ENCODE assay signal across 25 cellular contexts in the genomic region with DNA sequence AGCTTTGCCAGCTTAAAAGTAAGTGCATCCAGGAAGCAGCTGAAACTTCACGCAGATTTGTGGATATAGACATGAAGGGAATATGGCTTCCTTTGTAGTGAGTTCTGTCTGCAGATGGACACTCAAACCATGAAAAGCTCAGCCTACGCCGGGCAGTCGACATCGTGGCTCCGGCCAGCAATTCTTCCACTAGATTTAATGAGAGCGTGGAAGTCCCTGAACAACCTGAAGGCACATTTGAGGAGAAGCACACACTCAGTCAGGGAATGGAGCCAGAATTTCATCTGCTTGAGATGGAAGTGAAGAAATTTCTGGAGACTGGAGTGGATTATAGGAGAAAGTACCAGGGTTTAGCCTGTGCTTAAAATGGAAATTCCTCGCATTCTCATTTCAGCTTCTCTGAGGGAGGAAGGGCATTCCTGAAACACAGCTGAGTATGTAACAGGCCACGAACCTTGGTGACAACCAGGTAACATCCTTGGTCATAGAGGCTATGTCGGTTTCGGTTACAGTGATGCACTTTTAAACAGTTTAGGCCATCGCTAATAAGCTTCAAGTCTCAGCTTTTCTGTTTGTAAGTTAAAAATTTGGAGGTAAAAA.
DNase-seq lines count a peak whose midpoint lies in the region; TF ChIP-seq lines count a peak whose summit lies in the region.
"Had no signal": no experiment of that assay in that cellular context is flagged by ENCODE, and none has a peak within 500 bp of the region (broad histone marks: within the 10 kb centered on the region; RNA-seq: fewer than 3 reads in every experiment).

No MANE protein-coding gene starts in this region.

- peaks cover 22% of the 10 kb centered on the region for H3K4me1 Mint-ChIP-seq in nephron progenitor cell
- H3K4me1 Mint-ChIP-seq in T-helper 2 cell treated with Interferon-gamma antibody and Interleukin-4, amounts not matched to agents 5 μg/mL and 100 μg/mL, for 36 hours (ENCODE audit: low read depth): peaks cover 3% of the 10 kb centered on the region

- in situ Hi-C loops in G401 (cut with HindIII; ENCODE audit: low sequenced_read_pairs): no loop called here

- H3K36me3 Mint-ChIP-seq in nephron progenitor cell (ENCODE audit: low read depth): no peaks in the 10 kb centered on the region
- no peaks in the 10 kb centered on the region for H3K36me3 Mint-ChIP-seq in T-helper 2 cell treated with Interferon-gamma antibody and Interleukin-4, amounts not matched to agents 5 μg/mL and 100 μg/mL, for 36 hours (ENCODE audit: low read depth)
- H3K36me3 Mint-ChIP-seq: CD4-positive, CD25-positive, alpha-beta regulatory T cell had no signal

- DNase-seq in G401 (ENCODE audit: low spot score) (peak; percentile 79), cerebellar cortex (ENCODE audit: low spot score) (peak; percentile 75), medulla oblongata (ENCODE audit: extremely low spot score) (peak; percentile 65), nephron progenitor cell (no peak)
- no peak for DNase-seq in T-helper 2 cell treated with Interferon-gamma antibody and Interleukin-4, amounts not matched to agents 5 μg/mL and 100 μg/mL, for 36 hours (ENCODE audit: low spot score)
- no peak for DNase-seq in activated CD4-positive, alpha-beta T cell treated with anti-CD3 and anti-CD28 coated beads for 4 hours
- DNase-seq: CD4-positive, CD25-positive, alpha-beta regulatory T cell; DMS153; DND-41; GM23248; HFFc6; KG1; MG63; NCI-H1105 treated with DMSO at 0.1 percent for 48 hours; NCI-H146; NCI-H1930; NCI-H2107; NCI-H524 treated with DMSO at 0.1 percent for 48 hours; NCI-H82; NK-92 treated with Interleukin-12 subunit alpha and Interleukin-12 subunit beta, amount 100 ng/mL, for 24 hours; Right ventricle myocardium superior; RPMI8226 had no signal

- peak overlapping the region; percentile 36 for H3K27ac ChIP-seq in temporal lobe (ENCODE audit: low read depth, low read length)
- H3K27ac ChIP-seq: BLaER1, GM23248, SJSA1 had no signal

- H3K4me3 Mint-ChIP-seq in nephron progenitor cell: no peak overlapping the region
- H3K4me3 Mint-ChIP-seq in T-helper 2 cell treated with Interferon-gamma antibody and Interleukin-4, amounts not matched to agents 5 μg/mL and 100 μg/mL, for 36 hours: no peak overlapping the region
- H3K4me3 Mint-ChIP-seq: CD4-positive, CD25-positive, alpha-beta regulatory T cell; HFFc6 had no signal

- no peaks in the 10 kb centered on the region for H3K9me3 Mint-ChIP-seq in nephron progenitor cell
- no peaks in the 10 kb centered on the region for H3K9me3 Mint-ChIP-seq in T-helper 2 cell treated with Interferon-gamma antibody and Interleukin-4, amounts not matched to agents 5 μg/mL and 100 μg/mL, for 36 hours
- H3K9me3 Mint-ChIP-seq: CD4-positive, CD25-positive, alpha-beta regulatory T cell; HFFc6 had no signal

- no peak for TF ChIP-seq CTCF in nephron progenitor cell (IDR thresholded peaks at IDR 0.05)

- H3K27ac Mint-ChIP-seq in nephron progenitor cell: no peak overlapping the region
- H3K27ac Mint-ChIP-seq in T-helper 2 cell treated with Interferon-gamma antibody and Interleukin-4, amounts not matched to agents 5 μg/mL and 100 μg/mL, for 36 hours: no peak overlapping the region
- H3K27ac Mint-ChIP-seq: CD4-positive, CD25-positive, alpha-beta regulatory T cell; HFFc6 had no signal

- H3K27me3 Mint-ChIP-seq in nephron progenitor cell (ENCODE audit: low read depth, poor library complexity): peaks cover 3% of the 10 kb centered on the region
- peaks cover 2% of the 10 kb centered on the region for H3K27me3 Mint-ChIP-seq in T-helper 2 cell treated with Interferon-gamma antibody and Interleukin-4, amounts not matched to agents 5 μg/mL and 100 μg/mL, for 36 hours (ENCODE audit: low read depth)
- H3K27me3 Mint-ChIP-seq: CD4-positive, CD25-positive, alpha-beta regulatory T cell had no signal

Comparison
In these comparisons a context has a peak if more than half of its experiments do, and no peak if none do; other contexts are left out.
1. DNase-seq: peak in G401 (single experiment), cerebellar cortex (single experiment) and medulla oblongata (single experiment); none in nephron progenitor cell (single experiment), T-helper 2 cell treated with Interferon-gamma antibody and Interleukin-4, amounts not matched to agents 5 μg/mL and 100 μg/mL, for 36 hours (single experiment) and activated CD4-positive, alpha-beta T cell treated with anti-CD3 and anti-CD28 coated beads for 4 hours (0 of 2).